Comparison of ENCODE assay signal across 8 cellular contexts in genomic region chrX:2889706-2890490, GRCh38. TPM values are rescaled to one million over a fixed set of nuclear protein-coding genes. Genes with fewer than 3 reads are reported as not detected.
A peak's percentile ranks its signal among the peaks of the same experiment; 100 is the strongest.
DNase-seq lines count a peak whose midpoint lies in the region; ATAC-seq and TF ChIP-seq lines count a peak whose summit lies in the region.
"Not testable (repeated sequence)": the region's sequence is repeated elsewhere in the genome, so short reads cannot be mapped to it uniquely, and the experiment has no call there.

No MANE protein-coding gene starts in this region.

- H3K36me3 ChIP-seq in DND-41 (ENCODE audit: insufficient read depth, low read length); IMR-90 (ENCODE audit: control insufficient read depth, insufficient read depth, low read length); SJSA1; liver (ENCODE audit: control insufficient read depth in 4 of 4, insufficient read depth in 3 of 4, low read depth in 1 of 4, low read length in 3 of 4); psoas muscle (ENCODE audit: insufficient read depth in 1 of 2, low read depth in 1 of 2); urinary bladder (ENCODE audit: insufficient read depth): not testable (repeated sequence)

- not testable (repeated sequence) for H2AK9ac ChIP-seq in IMR-90 (replicated peaks; ENCODE audit: low read depth, low read length, poor library complexity)

- H3K9ac ChIP-seq in DND-41 (ENCODE audit: low read depth, low read length) = 0 out of 2 replicates have a peak overlapping the region, but pooled peaks have one; percentile 12
- H3K9ac ChIP-seq in IMR-90 (ENCODE audit: low read depth, low read length) = not testable (repeated sequence)
- H3K9ac ChIP-seq in liver (ENCODE audit: low read depth in 1 of 2, low read length in 2 of 2) = peak overlapping the region in 1 of 2 donors; percentile 43

- H3K9me3 Mint-ChIP-seq in activated naive CD8-positive, alpha-beta T cell treated with anti-CD3 and anti-CD28 coated beads, Interleukin-2, amount 10 ng/mL, durations not matched to agents 7 days and 5 days = not testable (repeated sequence)

- H3K9me3 ChIP-seq in DND-41 (ENCODE audit: insufficient read depth, low read length, severe bottlenecking); IMR-90 (ENCODE audit: control insufficient read depth, insufficient read depth, low read length); SJSA1 (replicated peaks); liver (ENCODE audit: control insufficient read depth in 4 of 4, low read length in 3 of 4); psoas muscle: not testable (repeated sequence)

- in situ Hi-C loops in IMR-90 (cut with MboI; ENCODE audit: low sequenced_read_pairs) = loop anchor here (25.0 kb wide), 1 partner anchor 747 kb away; no protein-coding TSS in a partner anchor

- not testable (repeated sequence) for TF ChIP-seq POLR2A in IMR-90 (IDR thresholded peaks at IDR 0.05; ENCODE audit: low read depth, low read length)

- intact Hi-C loops in IMR-90 (cut with micrococcal nuclease) = loop anchor here (5.0 kb wide), 1 partner anchor 113 kb away; no protein-coding TSS in a partner anchor
- intact Hi-C loops in psoas muscle (cut with DNase I) = not testable (repeated sequence)

- H3K4me3 Mint-ChIP-seq in activated naive CD8-positive, alpha-beta T cell treated with anti-CD3 and anti-CD28 coated beads, Interleukin-2, amount 10 ng/mL, durations not matched to agents 7 days and 5 days = peak overlapping the region; percentile 84

- H2BK120ac ChIP-seq in IMR-90 (ENCODE audit: low read depth, low read length) = not testable (repeated sequence)

- H3K4me3 ChIP-seq in DND-41 (ENCODE audit: low read depth in 1 of 2, low read length in 2 of 2) = peak overlapping the region in 1 of 2 experiments; percentile 46; a peak in 2 of 4 replicates
- peak overlapping the region; percentile 49 for H3K4me3 ChIP-seq in IMR-90 (ENCODE audit: insufficient read depth, low read depth, low read length)
- H3K4me3 ChIP-seq in SJSA1 = peak overlapping the region; percentile 32
- H3K4me3 ChIP-seq in epithelial cell of proximal tubule (ENCODE audit: low read depth, low read length) = peak overlapping the region; percentile 57
- peak overlapping the region; percentile 28 to 73 (median 36) for H3K4me3 ChIP-seq in liver (ENCODE audit: low read depth in 1 of 3, low read length in 3 of 3)
- H3K4me3 ChIP-seq in psoas muscle = peak overlapping the region; percentile 55
- H3K4me3 ChIP-seq in urinary bladder (ENCODE audit: low read depth, low read length) = peak overlapping the region; percentile 31

- H4K91ac ChIP-seq in IMR-90 (ENCODE audit: insufficient read depth, low read depth, low read length) = not testable (repeated sequence)

- not testable (repeated sequence) for H3K14ac ChIP-seq in IMR-90 (replicated peaks; ENCODE audit: low read depth, low read length)

- H3K27me3 ChIP-seq in DND-41 (ENCODE audit: insufficient read depth, low read length, poor library complexity); IMR-90 (ENCODE audit: control insufficient read depth, insufficient read depth, low read length); SJSA1 (replicated peaks); liver (ENCODE audit: control insufficient read depth in 4 of 4, insufficient read depth in 4 of 4, low read length in 3 of 4); psoas muscle (ENCODE audit: insufficient read depth in 3 of 3, low read length in 2 of 3): not testable (repeated sequence)

- not testable (repeated sequence) for H3K79me2 ChIP-seq in DND-41 (ENCODE audit: insufficient read depth, low read length)

- H4K5ac ChIP-seq in IMR-90 (ENCODE audit: low read depth, low read length) = not testable (repeated sequence)

- H3K23ac ChIP-seq in IMR-90 (ENCODE audit: low read depth, low read length) = not testable (repeated sequence)

- not testable (repeated sequence) for H3K56ac ChIP-seq in IMR-90 (ENCODE audit: extremely low read depth, insufficient read depth, low read length)

- 0 out of 4 replicates have a peak overlapping the region, but pooled peaks of 1 of the 2 experiments have one; percentile 67 for H4K8ac ChIP-seq in IMR-90 (ENCODE audit: low read depth in 2 of 2, low read length in 2 of 2)

- CTCF ChIA-PET in IMR-90 (lab: Yijun Ruan, JAX) = not testable (repeated sequence)

- not testable (repeated sequence) for H3K36me3 Mint-ChIP-seq in activated naive CD8-positive, alpha-beta T cell treated with anti-CD3 and anti-CD28 coated beads, Interleukin-2, amount 10 ng/mL, durations not matched to agents 7 days and 5 days

- H3K79me1 ChIP-seq in IMR-90 (ENCODE audit: low read depth in 1 of 2, low read length in 2 of 2) = not testable (repeated sequence)

- POLR2A ChIA-PET in IMR-90 (lab: Charles Lee; ENCODE audit: unreplicated experiment); activated naive CD8-positive, alpha-beta T cell treated with anti-CD3 and anti-CD28 coated beads, Interleukin-2, amount 10 ng/mL, durations not matched to agents 7 days and 5 days (lab: Charles Lee): not testable (repeated sequence)

- not testable (repeated sequence) for H2BK15ac ChIP-seq in IMR-90 (ENCODE audit: low read depth, low read length)

- peak; percentile 22 for DNase-seq in DND-41
- not testable (repeated sequence) for DNase-seq in IMR-90; activated naive CD8-positive, alpha-beta T cell treated with anti-CD3 and anti-CD28 coated beads, Interleukin-2, amount 10 ng/mL, durations not matched to agents 7 days and 5 days; epithelial cell of proximal tubule (ENCODE audit: low read depth); psoas muscle
- DNase-seq in SJSA1 (ENCODE audit: low read depth in 1 of 2, low spot score in 2 of 2) = peak in 1 of 2 experiments; percentile 36

- H3K27ac Mint-ChIP-seq in activated naive CD8-positive, alpha-beta T cell treated with anti-CD3 and anti-CD28 coated beads, Interleukin-2, amount 10 ng/mL, durations not matched to agents 7 days and 5 days = not testable (repeated sequence)

- ATAC-seq in DND-41 (ENCODE audit: insufficient read depth, low read depth) (peak; percentile 69), IMR-90 (ENCODE audit: low read depth) (peak; percentile 59)
- not testable (repeated sequence) for ATAC-seq in activated naive CD8-positive, alpha-beta T cell treated with anti-CD3 and anti-CD28 coated beads, Interleukin-2, amount 10 ng/mL, durations not matched to agents 7 days and 5 days (ENCODE audit: low read depth); psoas muscle

- H3K4me1 ChIP-seq in DND-41 (ENCODE audit: insufficient read depth, low read length); IMR-90 (ENCODE audit: control insufficient read depth, insufficient read depth, low read length); SJSA1 (replicated peaks); psoas muscle; urinary bladder (ENCODE audit: insufficient read depth): not testable (repeated sequence)
- H3K4me1 ChIP-seq in liver (ENCODE audit: control insufficient read depth in 4 of 4, insufficient read depth in 4 of 4, low read length in 3 of 4) = peaks cover 0 to 16% (median 12%) of the 10 kb centered on the region in 4 donors

- not testable (repeated sequence) for H2BK20ac ChIP-seq in IMR-90 (ENCODE audit: low read depth, low read length)

- dilution Hi-C loops in IMR-90 (cut with HindIII; ENCODE audit: low sequenced_read_pairs, unreplicated experiment) = not testable (repeated sequence)

- H4K20me1 ChIP-seq in DND-41 (ENCODE audit: insufficient read depth, low read length); IMR-90 (ENCODE audit: insufficient read depth, low read length): not testable (repeated sequence)

- TF ChIP-seq RAD21 in IMR-90 (IDR thresholded peaks at IDR 0.05; ENCODE audit: low read length) (0 out of 2 replicates have a peak, but pooled peaks have one; percentile 7), liver (IDR thresholded peaks at IDR 0.05) (peak; percentile 37 to 64)

- H2AFZ ChIP-seq in DND-41 (ENCODE audit: low read depth, low read length) = peak overlapping the region; percentile 70
- not testable (repeated sequence) for H2AFZ ChIP-seq in IMR-90 (replicated peaks; ENCODE audit: low read length, poor library complexity)

- H2BK5ac ChIP-seq in IMR-90 (ENCODE audit: low read depth, low read length, poor library complexity, severe bottlenecking) = not testable (repeated sequence)

- BruUV-seq in IMR-90 (replicated peaks; lab: Mats Ljungman, UMichigan) = not testable (repeated sequence)

- H3K4me2 ChIP-seq in DND-41 (ENCODE audit: insufficient read depth, low read length) = peak overlapping the region; percentile 56
- peak overlapping the region; percentile 93 for H3K4me2 ChIP-seq in IMR-90 (ENCODE audit: low read depth, low read length)

- H3K4ac ChIP-seq in IMR-90 (ENCODE audit: low read depth, low read length) = not testable (repeated sequence)

- TF ChIP-seq CTCF in DND-41 (IDR thresholded peaks at IDR 0.05; ENCODE audit: borderline replicate concordance, extremely low read depth, low read length, poor library complexity, severe bottlenecking) (peak; percentile 55), IMR-90 (conservative IDR thresholded peaks at IDR 0.05; ENCODE audit: low read depth, low read length) (0 out of 2 replicates have a peak, but pooled peaks have one; percentile 21), epithelial cell of proximal tubule (conservative IDR thresholded peaks at IDR 0.05; ENCODE audit: low read depth, low read length) (peak; percentile 33), liver (IDR thresholded peaks at IDR 0.05; ENCODE audit: low read depth, low read length, missing input control) (peak; percentile 17)
- TF ChIP-seq CTCF in psoas muscle (IDR thresholded peaks at IDR 0.05) = not testable (repeated sequence)

- H3K9me1 ChIP-seq in IMR-90 (ENCODE audit: insufficient read depth, low read length) = not testable (repeated sequence)

- H3K18ac ChIP-seq in IMR-90 (ENCODE audit: low read depth, low read length) = not testable (repeated sequence)

- H3K4me1 Mint-ChIP-seq in activated naive CD8-positive, alpha-beta T cell treated with anti-CD3 and anti-CD28 coated beads, Interleukin-2, amount 10 ng/mL, durations not matched to agents 7 days and 5 days = not testable (repeated sequence)

- not testable (repeated sequence) for H3K27me3 Mint-ChIP-seq in activated naive CD8-positive, alpha-beta T cell treated with anti-CD3 and anti-CD28 coated beads, Interleukin-2, amount 10 ng/mL, durations not matched to agents 7 days and 5 days

- not testable (repeated sequence) for H2AK5ac ChIP-seq in IMR-90 (ENCODE audit: low read depth, low read length)

- H3K27ac ChIP-seq in DND-41 (ENCODE audit: low read length); IMR-90 (ENCODE audit: insufficient read depth, low read length); SJSA1; liver (ENCODE audit: low read depth in 1 of 2, low read length in 2 of 2); psoas muscle: not testable (repeated sequence)
- peak overlapping the region; percentile 23 for H3K27ac ChIP-seq in urinary bladder (ENCODE audit: low read depth)

- 55% methylated on average over 4 of the region's 15 CpGs; no CpG with 5 or more reads in 1 of the 2 experiments for WGBS in IMR-90 (ENCODE audit: extremely low coverage in 2 of 2, insufficient read length in 1 of 2), 2 experiments
- 26% methylated on average over 15 of the region's 15 CpGs for WGBS in liver
- WGBS in psoas muscle, 3 donors = 26 to 31% (median 26%) methylated on average over 15 of the region's 15 CpGs
- 16% methylated on average over 15 of the region's 15 CpGs for whole genome bisulfite sequencing in urinary bladder

RNA-seq across cellular contexts. Expression of gene ARSD, which starts 39.2 kb away (rescaled TPM):
- 6.3 and 7.2 TPM in 2 replicates for total RNA-seq in IMR-90 (2012; rRNA removed)
- 5.1 and 5.2 TPM in 2 replicates for polyA plus RNA-seq in IMR-90 (2012; rRNA removed)
- polyA plus RNA-seq in IMR-90 (2012; cell fraction: cytosol; rRNA removed) = 4.7 and 5.1 TPM in 2 replicates
- 5.3 and 10.6 TPM in 2 replicates for polyA plus RNA-seq in IMR-90 (2012; cell fraction: nucleus; rRNA removed; ENCODE audit: low replicate concordance)
- 7.7 and 14.7 TPM in 2 replicates for total RNA-seq in SJSA1 (2014; rRNA removed; shearing (Covaris generic))
- total RNA-seq in activated naive CD8-positive, alpha-beta T cell treated with anti-CD3 and anti-CD28 coated beads, Interleukin-2, amount 10 ng/mL, durations not matched to agents 7 days and 5 days = 1 to 10 TPM; 3.6 to 4.2 TPM
- 6.7 and 10.7 TPM in 2 replicates for total RNA-seq in epithelial cell of proximal tubule
- total RNA-seq in liver = 10 to 100 TPM; 19.4 to 42.4 TPM
- 10 to 100 TPM; 11.3 to 19.5 TPM for polyA plus RNA-seq in liver
- 1 to 10 TPM; 1.6 to 2.4 (median 1.7) TPM for total RNA-seq in psoas muscle
- polyA plus RNA-seq in psoas muscle = 1 to 10 TPM in 1 of 3 donors, under 1 TPM in 2; 0.66 to 1.1 (median 0.83) TPM
- 35.4 TPM for total RNA-seq in urinary bladder
- polyA plus RNA-seq in urinary bladder = 12.4 TPM
